Comparison of ENCODE assay signal across 15 cellular contexts in the genomic region with DNA sequence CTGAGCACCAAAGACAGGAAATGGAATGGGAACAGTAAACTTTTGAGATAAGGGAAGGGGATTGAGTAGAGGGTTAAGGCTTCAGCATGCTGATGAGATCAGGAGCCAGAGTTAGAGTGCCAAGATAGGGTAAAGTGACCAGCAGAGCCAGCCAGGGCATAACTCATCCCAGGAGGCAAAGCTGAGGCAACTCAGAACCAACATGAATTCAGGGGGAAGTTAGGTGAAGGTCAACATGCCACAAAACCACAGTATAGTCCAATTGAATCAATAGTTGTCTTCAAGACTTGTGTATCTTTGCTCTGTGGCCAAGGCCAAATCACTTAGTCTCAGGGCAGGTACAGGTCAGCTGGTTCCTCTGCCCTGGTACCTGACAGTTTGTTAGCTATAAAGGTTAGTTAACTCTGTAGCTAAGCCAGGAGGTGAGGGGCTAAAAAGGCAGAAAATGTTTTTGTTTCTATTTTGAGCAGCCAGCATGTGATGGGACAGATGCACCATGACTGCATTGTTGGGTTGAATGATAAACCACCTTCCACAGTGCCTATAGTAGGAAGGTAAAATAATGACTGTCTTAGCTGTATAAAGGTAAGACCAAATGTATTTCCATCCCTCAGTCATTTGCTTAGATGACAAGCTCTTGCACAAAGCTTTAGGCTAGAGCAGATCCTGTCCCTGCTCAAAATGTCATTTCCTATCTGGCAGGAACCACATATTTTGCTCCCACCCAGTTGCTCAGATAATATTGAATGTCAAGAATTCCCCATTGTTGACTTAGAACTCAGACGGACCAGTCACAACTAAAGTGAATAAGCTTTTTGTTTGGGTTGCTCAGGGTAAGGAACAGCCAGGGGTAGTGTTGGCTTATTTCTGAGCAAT. TPM values are rescaled to one million over a fixed set of nuclear protein-coding genes. Genes with fewer than 3 reads are reported as not detected.
DNase-seq lines count a peak whose midpoint lies in the region; ATAC-seq, FAIRE-seq and TF ChIP-seq lines count a peak whose summit lies in the region.
"Had no signal": no experiment of that assay in that cellular context is flagged by ENCODE, and none has a peak within 500 bp of the region (broad histone marks: within the 10 kb centered on the region; RNA-seq: fewer than 3 reads in every experiment).

No MANE protein-coding gene starts in this region.

- H3K36me3 Mint-ChIP-seq in CD4-positive, alpha-beta memory T cell, result peaks cover 26 to 54% of the 10 kb centered on the region in 2 donors

- TF ChIP-seq RAD21 in HepG2 (CRISPR knock-in tag; IDR thresholded peaks at IDR 0.05), result no peak

- H2AFZ ChIP-seq in HepG2 (ENCODE audit: low read length), result no peak overlapping the region

- ATAC-seq in Right ventricle myocardium inferior (peak; percentile 60), HepG2 (peak; percentile 77), aorta (ENCODE audit: low FRiP score) (no peak), body of pancreas (no peak)

- in situ Hi-C loops in HepG2 (cut with HindIII; ENCODE audit: extremely low pct_ligation_motif_present, low pct_unique_long_range_greater_than_20kb), result no loop called here

- CTCF ChIA-PET in HepG2 (lab: Yijun Ruan, JAX; ENCODE audit: low intra/inter-chr PET ratio, low total read pairs), result interaction anchor here (1.4 kb wide), 1 partner anchor 12 kb away, joined by 5 read pairs; no protein-coding TSS in a partner anchor
- CTCF ChIA-PET in CD4-positive, alpha-beta memory T cell (lab: Charles Lee; ENCODE audit: partially characterized antibody), result interaction anchor here (0.6 kb wide), 1 partner anchor 490 kb away, joined by 3 read pairs; no protein-coding TSS in a partner anchor

- peak overlapping the region in 3 of 7 donors; percentile 16 to 81 (median 25) for H3K27ac Mint-ChIP-seq in CD4-positive, alpha-beta memory T cell
- H3K27ac Mint-ChIP-seq: activated CD4-positive, alpha-beta memory T cell treated with anti-CD3 and anti-CD28 coated beads for 36 hours had no signal

- H3K36me3 ChIP-seq in HepG2 (replicated peaks in 1 of 2; ENCODE audit: control insufficient read depth in 1 of 2, insufficient read depth in 2 of 2, low read length in 2 of 2) (peaks cover 10 to 64% of the 10 kb centered on the region in 2 experiments; a peak in 4 of 5 replicates), aorta (ENCODE audit: control insufficient read depth in 1 of 2, insufficient read depth in 2 of 2, low read length in 1 of 2) (peaks cover 0 to 3% of the 10 kb centered on the region in 2 donors), body of pancreas (replicated peaks in 1 of 2; ENCODE audit: insufficient read depth in 1 of 2, low read depth in 2 of 2) (no peaks in the 10 kb centered on the region)
- peaks cover 28% of the 10 kb centered on the region for H3K36me3 ChIP-seq in CD4-positive, alpha-beta memory T cell (ENCODE audit: insufficient read depth, low read length)

- DNase-seq in Right ventricle myocardium inferior (ENCODE audit: missing footprints), result no peak
- DNase-seq in cardiac septum (ENCODE audit: low spot score), result no peak
- DNase-seq in choroid plexus epithelial cell (ENCODE audit: low read depth), result peak; percentile 34
- DNase-seq in HepG2 (ENCODE audit: low spot score), result peak; percentile 86
- no peak for DNase-seq in aorta
- no peak for DNase-seq in body of pancreas
- no peak for DNase-seq in CD4-positive, alpha-beta memory T cell
- DNase-seq in HUDEP-2 (lab: John Stamatoyannopoulos, UW; ENCODE audit: unreplicated experiment in 76 of 76), result no peak
- DNase-seq: activated CD4-positive, alpha-beta memory T cell treated with anti-CD3 and anti-CD28 coated beads for 36 hours; DND-41; HCEC 1CT; NCI-H2081; T-helper 1 cell had no signal

- no peak overlapping the region; the same call in 1 of the 2 replicates for H3K9ac ChIP-seq in HepG2 (ENCODE audit: insufficient read depth, low read depth, low read length)

- H3K4me3 Mint-ChIP-seq in CD4-positive, alpha-beta memory T cell, result no peak overlapping the region
- H3K4me3 Mint-ChIP-seq: activated CD4-positive, alpha-beta memory T cell treated with anti-CD3 and anti-CD28 coated beads for 36 hours; IgD-negative memory B cell had no signal

- H3K9me3 ChIP-seq in HepG2 (ENCODE audit: low read length) (no peaks in the 10 kb centered on the region), aorta (ENCODE audit: control insufficient read depth, low read length) (no peaks in the 10 kb centered on the region), body of pancreas (no peaks in the 10 kb centered on the region)
- no peaks in the 10 kb centered on the region for H3K9me3 ChIP-seq in CD4-positive, alpha-beta memory T cell (ENCODE audit: control insufficient read depth in 1 of 2, low read length in 2 of 2)

- no peaks in the 10 kb centered on the region for H3K9me3 Mint-ChIP-seq in CD4-positive, alpha-beta memory T cell
- H3K9me3 Mint-ChIP-seq: activated CD4-positive, alpha-beta memory T cell treated with anti-CD3 and anti-CD28 coated beads for 36 hours; IgD-negative memory B cell had no signal

- 0% methylated on average over 1 of the region's 1 CpG for WGBS in HepG2 (ENCODE audit: low lambda C conversion rate)
- 0 to 6% methylated on average over 1 of the region's 1 CpG for WGBS in aorta, 2 donors
- 24 to 47% methylated on average over 1 of the region's 1 CpG for WGBS in body of pancreas, 2 donors

- TF ChIP-seq POLR2A in HepG2 (IDR thresholded peaks at IDR 0.05; ENCODE audit: insufficient read depth in 1 of 2, low read depth in 2 of 2, low read length in 2 of 2) (0 out of 4 replicates have a peak, but pooled peaks of 1 of the 2 experiments have one; percentile 15), body of pancreas (IDR thresholded peaks at IDR 0.05) (no peak)

- H3K27me3 ChIP-seq in HepG2 (ENCODE audit: control insufficient read depth in 1 of 2, insufficient read depth in 2 of 2, low read length in 2 of 2), result no peaks in the 10 kb centered on the region
- H3K27me3 ChIP-seq in aorta (ENCODE audit: control insufficient read depth in 1 of 2, insufficient read depth in 2 of 2, low read length in 1 of 2), result no peaks in the 10 kb centered on the region
- H3K27me3 ChIP-seq in body of pancreas, result no peaks in the 10 kb centered on the region
- no peaks in the 10 kb centered on the region for H3K27me3 ChIP-seq in CD4-positive, alpha-beta memory T cell (ENCODE audit: insufficient read depth, low read length)

- H3K4me1 ChIP-seq in HepG2 (ENCODE audit: insufficient read depth, low read length) (peaks cover 48% of the 10 kb centered on the region), aorta (ENCODE audit: control insufficient read depth in 1 of 2, insufficient read depth in 2 of 2, low read length in 2 of 2) (peaks cover 8 to 13% of the 10 kb centered on the region in 2 donors), body of pancreas (peaks cover 35% of the 10 kb centered on the region)
- H3K4me1 ChIP-seq in CD4-positive, alpha-beta memory T cell (ENCODE audit: insufficient read depth, low read length), result no peaks in the 10 kb centered on the region

- peak; percentile 86 for FAIRE-seq in HepG2 (lab: Jason Lieb, UNC)

- peaks cover 11% of the 10 kb centered on the region for H4K20me1 ChIP-seq in HepG2 (ENCODE audit: insufficient read depth, low read length)

- TF ChIP-seq CTCF in choroid plexus epithelial cell (conservative IDR thresholded peaks at IDR 0.05; ENCODE audit: low read depth, low read length), result no peak
- TF ChIP-seq CTCF in HepG2 (CRISPR knock-in tag; IDR thresholded peaks at IDR 0.05), result peak; percentile 10; the same call in 1 of the 2 replicates
- no peak for TF ChIP-seq CTCF in body of pancreas (IDR thresholded peaks at IDR 0.05)

- no peaks in the 10 kb centered on the region for H3K27me3 Mint-ChIP-seq in CD4-positive, alpha-beta memory T cell
- H3K27me3 Mint-ChIP-seq: activated CD4-positive, alpha-beta memory T cell treated with anti-CD3 and anti-CD28 coated beads for 36 hours; IgD-negative memory B cell had no signal

- intact Hi-C loops in Right ventricle myocardium inferior (cut with DNase I) (no loop called here), cardiac septum (cut with DNase I) (loop anchor here (5.0 to 10.0 kb wide), 2 partner anchors 198 to 325 kb away; partner anchors contain the start of gene MDGA1), HepG2 (cut with micrococcal nuclease; ENCODE audit: unreplicated experiment) (loop anchor here (1.0 to 10.0 kb wide), 4 partner anchors 15 to 195 kb away; partner anchors contain the start of gene CMTR1), aorta (cut with DNase I) (loop anchor here (2.0 to 10.0 kb wide), 5 partner anchors 63 to 323 kb away; partner anchors contain the start of gene CMTR1 (in 1 of the 2)), body of pancreas (cut with DNase I) (loop anchor here (10.0 kb wide), 1 partner anchor 195 kb away; no protein-coding TSS in a partner anchor)
- intact Hi-C loops in CD4-positive, alpha-beta memory T cell (cut with micrococcal nuclease), result no loop called here

- H3K27ac ChIP-seq in HepG2 (ENCODE audit: extremely low read length, insufficient read depth, low read length) (peak overlapping the region; percentile 65), aorta (ENCODE audit: low read depth in 1 of 2, low read length in 2 of 2) (peak overlapping the region; percentile 58 to 77), body of pancreas (peak overlapping the region in 2 of 4 donors; percentile 31 to 54)
- no peak overlapping the region for H3K27ac ChIP-seq in CD4-positive, alpha-beta memory T cell (ENCODE audit: low read depth, low read length)
- H3K27ac ChIP-seq: skin epidermis had no signal

- POLR2A ChIA-PET in HepG2 (lab: Yijun Ruan, JAX), result interaction anchor here (0.6 to 1.9 kb wide), 5 partner anchors 13 to 127 kb away, joined by 3 to 13 read pairs (median 5); partner anchors contain the start of genes CMTR1 and RNF8
- POLR2A ChIA-PET in CD4-positive, alpha-beta memory T cell (lab: Charles Lee; ENCODE audit: partially characterized antibody), result no interaction called here

- TF ChIP-seq EP300 in HepG2 (IDR thresholded peaks at IDR 0.05; ENCODE audit: low read depth in 2 of 2, low read length in 2 of 2) (peak; percentile 53 to 85; a peak in 3 of 4 replicates), HepG2 (CRISPR knock-in tag; IDR thresholded peaks at IDR 0.05; ENCODE audit: borderline replicate concordance) (peak; percentile 90)

- H3K4me2 ChIP-seq in HepG2 (ENCODE audit: low read depth, low read length), result peak overlapping the region; percentile 48

- H3K4me3 ChIP-seq in choroid plexus epithelial cell (ENCODE audit: low read depth, low read length) (no peak overlapping the region), HepG2 (replicated peaks in 1 of 3; ENCODE audit: insufficient read depth in 1 of 3, low read depth in 2 of 3, low read length in 3 of 3) (peak overlapping the region in 1 of 3 experiments; percentile 13; a peak in 1 of 6 replicates), aorta (ENCODE audit: low read length in 2 of 2) (no peak overlapping the region), body of pancreas (no peak overlapping the region)
- H3K4me3 ChIP-seq in CD4-positive, alpha-beta memory T cell (ENCODE audit: low read length in 2 of 2), result no peak overlapping the region
- H3K4me3 ChIP-seq: skin epidermis had no signal

- peaks cover 0 to 11% (median 5%) of the 10 kb centered on the region in 4 donors for H3K4me1 Mint-ChIP-seq in CD4-positive, alpha-beta memory T cell

- BruUV-seq in HepG2 (replicated peaks; lab: Mats Ljungman, UMichigan), result no TSS peak

- no peaks in the 10 kb centered on the region for H3K79me2 ChIP-seq in HepG2 (ENCODE audit: insufficient read depth, low read length)

RNA-seq across cellular contexts. Expression of gene RNF8, which starts 15.8 kb away (rescaled TPM):
- total RNA-seq in Right ventricle myocardium inferior (14.9 TPM), cardiac septum (13.2 TPM), HepG2 (2016; rRNA removed; fragmentation: Illumina TruSeq; extraction: Trizol) (47.6 and 65.7 TPM in 2 replicates), aorta (10 to 100 TPM; 13.9 to 16.4 TPM), body of pancreas (10 to 100 TPM in 1 of 2 donors, 1 to 10 TPM in 1; 6.0 to 15.5 TPM)
- 16.8 and 18.5 TPM in 2 replicates for total RNA-seq in HepG2 (2016; cell fraction: cytosol; rRNA removed; fragmentation: Illumina TruSeq; extraction: Trizol; ENCODE audit: low read depth)
- 50.2 and 62.5 TPM in 2 replicates for total RNA-seq in HepG2 (2016; cell fraction: insoluble cytoplasmic fraction; rRNA removed; fragmentation: Illumina TruSeq; extraction: Trizol)
- 49.0 and 52.6 TPM in 2 replicates for total RNA-seq in HepG2 (2016; cell fraction: membrane; rRNA removed; fragmentation: Illumina TruSeq; extraction: Trizol)
- total RNA-seq in HepG2 (2016; cell fraction: nucleus; rRNA removed; fragmentation: Illumina TruSeq; extraction: Trizol), result 23.5 and 26.1 TPM in 2 replicates
- polyA plus RNA-seq in HepG2 (2011; rRNA removed) (18.1 and 21.8 TPM in 2 replicates), aorta (10 to 100 TPM; 14.4 to 15.4 TPM)
- polyA plus RNA-seq in HepG2 (2011; cell fraction: cytosol; rRNA removed), result 14.6 and 17.3 TPM in 2 replicates
- polyA plus RNA-seq in HepG2 (2011; cell fraction: nucleus; rRNA removed), result 9.4 and 14.3 TPM in 2 replicates
- 24.3 and 28.0 TPM in 2 replicates for polyA plus RNA-seq in HepG2 (2012)
- 17.6 and 20.1 TPM in 2 replicates for polyA plus RNA-seq in HepG2 (2016; cell fraction: cytosol; fragmentation: Illumina TruSeq; extraction: Trizol; ENCODE audit: low read depth)
- polyA plus RNA-seq in HepG2 (2016; cell fraction: insoluble cytoplasmic fraction; fragmentation: Illumina TruSeq; extraction: Trizol; ENCODE audit: low read depth), result 63.7 and 63.8 TPM in 2 replicates
- 35.4 and 37.9 TPM in 2 replicates for polyA plus RNA-seq in HepG2 (2016; cell fraction: membrane; fragmentation: Illumina TruSeq; extraction: Trizol; ENCODE audit: low read depth)
- polyA plus RNA-seq in HepG2 (2016; cell fraction: nucleus; fragmentation: Illumina TruSeq; extraction: Trizol; ENCODE audit: insufficient read depth, low read depth), result 31.4 and 32.1 TPM in 2 replicates
- polyA minus RNA-seq in HepG2 (2011; rRNA and poly(A)+ RNA removed; ENCODE audit: low replicate concordance), result 3.9 and 9.7 TPM in 2 replicates
- polyA minus RNA-seq in HepG2 (2011; cell fraction: cytosol; rRNA and poly(A)+ RNA removed), result 11.1 and 11.7 TPM in 2 replicates
- polyA minus RNA-seq in HepG2 (2011; cell fraction: nucleus; rRNA and poly(A)+ RNA removed), result 15.8 and 22.9 TPM in 2 replicates
- total RNA-seq in CD4-positive, alpha-beta memory T cell, result 10 to 100 TPM; 14.8 to 16.6 TPM
- polyA plus RNA-seq in CD4-positive, alpha-beta memory T cell, result 10 to 100 TPM; 14.2 to 17.2 TPM

Comparison
In these comparisons a context has a peak if more than half of its experiments do, and no peak if none do; other contexts are left out.
1. intact Hi-C loops: an anchor here in cardiac septum (5.0 to 10.0 kb wide), HepG2 (1.0 to 10.0 kb wide), aorta (2.0 to 10.0 kb wide) and body of pancreas (10.0 kb wide); none called in Right ventricle myocardium inferior and CD4-positive, alpha-beta memory T cell.
2. ATAC-seq: peak in Right ventricle myocardium inferior (single experiment) and HepG2 (single experiment); none in aorta (single experiment) and body of pancreas (single experiment).
3. DNase-seq: peak in choroid plexus epithelial cell (single experiment) and HepG2 (single experiment); none in Right ventricle myocardium inferior (single experiment), cardiac septum (single experiment), aorta (0 of 2), body of pancreas (0 of 4), CD4-positive, alpha-beta memory T cell (0 of 5) and HUDEP-2 (0 of 76).